In the genomic region with DNA sequence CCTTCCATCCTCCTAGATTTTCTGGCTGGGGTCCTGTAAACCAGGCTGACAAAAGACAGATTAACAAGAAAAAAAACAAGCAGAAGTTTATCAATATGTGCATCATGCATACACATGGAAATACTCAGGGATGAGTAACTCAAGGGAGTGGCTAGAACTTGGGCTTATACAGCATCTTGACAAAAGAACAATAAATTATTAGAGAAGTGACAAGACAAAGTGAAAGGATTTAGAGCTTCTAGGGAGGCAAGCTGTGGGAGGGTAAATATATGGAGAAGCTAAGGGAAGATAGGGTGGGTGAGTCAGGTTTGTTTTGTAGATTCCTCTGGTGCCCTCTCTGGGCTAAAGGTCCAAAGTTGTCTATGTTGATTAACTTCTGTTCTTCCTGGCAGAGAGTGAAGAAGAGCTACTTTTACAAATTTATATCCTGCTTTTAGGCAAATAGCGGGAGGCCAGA, we compare ENCODE assay signal across 14 cellular contexts. TPM values are rescaled to one million over a fixed set of nuclear protein-coding genes. Genes with fewer than 3 reads are reported as not detected.
A peak's percentile ranks its signal among the peaks of the same experiment; 100 is the strongest.
DNase-seq lines count a peak whose midpoint lies in the region; ATAC-seq and TF ChIP-seq lines count a peak whose summit lies in the region.
"Had no signal": no experiment of that assay in that cellular context is flagged by ENCODE, and none has a peak within 500 bp of the region (broad histone marks: within the 10 kb centered on the region; RNA-seq: fewer than 3 reads in every experiment).

No MANE protein-coding gene starts in this region.

- TF ChIP-seq CTCF in heart left ventricle (IDR thresholded peaks at IDR 0.05), result no peak
- TF ChIP-seq CTCF in SK-N-SH (IDR thresholded peaks at IDR 0.05), result no peak
- TF ChIP-seq CTCF in fibroblast of villous mesenchyme (IDR thresholded peaks at IDR 0.05; ENCODE audit: insufficient read depth, low read depth, low read length), result no peak

- no peak for TF ChIP-seq POLR2A in heart left ventricle (IDR thresholded peaks at IDR 0.05)

- H3K9ac ChIP-seq in SK-N-SH, result no peak overlapping the region

- H3K4me1 ChIP-seq in heart left ventricle, result peaks cover 0 to 26% (median 5%) of the 10 kb centered on the region in 12 donors
- H3K4me1 ChIP-seq in SK-N-SH (ENCODE audit: control insufficient read depth in 1 of 2, insufficient read depth in 2 of 2, low read depth in 1 of 2, low read length in 1 of 2), result peaks cover 6 to 43% of the 10 kb centered on the region in 2 experiments

- TF ChIP-seq EP300 in SK-N-SH (IDR thresholded peaks at IDR 0.05; ENCODE audit: borderline replicate concordance in 1 of 2, low read depth in 1 of 2, low read length in 1 of 2), result peak; percentile 67 to 69; a peak in 2 of 4 replicates

- H3K27me3 ChIP-seq in heart left ventricle (no peaks in the 10 kb centered on the region), SK-N-SH (ENCODE audit: insufficient read depth) (no peaks in the 10 kb centered on the region)

- H4K20me1 ChIP-seq in SK-N-SH (ENCODE audit: insufficient read depth), result peaks cover 3% of the 10 kb centered on the region; the same call in 1 of the 2 replicates

- CTCF ChIA-PET in SK-N-SH (lab: Yijun Ruan, JAX), result interaction anchor here (0.9 to 5.8 kb wide), 3 partner anchors 23 to 115 kb away, joined by 3 to 26 read pairs (median 19); no protein-coding TSS in a partner anchor

- POLR2A ChIA-PET in SK-N-SH (lab: Yijun Ruan, JAX), result interaction anchor here (1.4 kb wide), 1 partner anchor 60 kb away, joined by 4 read pairs; the partner anchor contains the start of gene GINS3

- H3K79me2 ChIP-seq in SK-N-SH (ENCODE audit: insufficient read depth), result no peaks in the 10 kb centered on the region

- no peak overlapping the region for H3K4me3 ChIP-seq in heart left ventricle
- H3K4me3 ChIP-seq in SK-N-SH (ENCODE audit: low read depth in 2 of 2, low read length in 1 of 2), result no peak overlapping the region
- no peak overlapping the region for H3K4me3 ChIP-seq in fibroblast of villous mesenchyme (ENCODE audit: low read depth, low read length)

- peak overlapping the region in 11 of 12 donors; percentile 11 to 89 (median 57) for H3K27ac ChIP-seq in heart left ventricle
- H3K27ac ChIP-seq in SK-N-SH (ENCODE audit: low read depth in 2 of 2, low read length in 1 of 2), result peak overlapping the region; percentile 62 to 70
- H3K27ac ChIP-seq: VCaP had no signal

- H3K9me2 ChIP-seq in SK-N-SH, result no peaks in the 10 kb centered on the region

- ATAC-seq in heart left ventricle, result peak in 1 of 4 donors; percentile 27
- no peak for ATAC-seq in Right ventricle myocardium inferior
- ATAC-seq: sciatic nerve had no signal

- DNase-seq in heart left ventricle (no peak), Right ventricle myocardium inferior (ENCODE audit: missing footprints) (no peak), SK-N-SH (no peak), fibroblast of villous mesenchyme (ENCODE audit: low read depth) (peak; percentile 54), T-helper 9 cell (no peak), T-helper 1 cell (no peak), NCI-H2081 (lab: John Stamatoyannopoulos, UW) (no peak), KBM-7 (no peak)
- DNase-seq: activated T-cell treated with anti-CD3 and anti-CD28 coated beads, Interleukin-2, amount 50 U/mL, for 24 hours; central memory CD4-positive, alpha-beta T cell; H9; NCI-H1105 had no signal

- WGBS in heart left ventricle, 4 donors, result 89 to 100% (median 94%) methylated on average over 1 of the region's 1 CpG
- 3% methylated on average over 1 of the region's 1 CpG for WGBS in SK-N-SH (ENCODE audit: low lambda C conversion rate)

- peak; percentile 30 for TF ChIP-seq RAD21 in SK-N-SH (IDR thresholded peaks at IDR 0.05; ENCODE audit: low read length)

- H3F3A ChIP-seq in SK-N-SH (replicated peaks; ENCODE audit: insufficient read depth), result peaks cover 16% of the 10 kb centered on the region

- H3K36me3 ChIP-seq in heart left ventricle, result no peaks in the 10 kb centered on the region
- H3K36me3 ChIP-seq in SK-N-SH (replicated peaks in 1 of 2; ENCODE audit: control insufficient read depth in 1 of 2, insufficient read depth in 2 of 2, low read length in 1 of 2), result no peaks in the 10 kb centered on the region

- H3K9me3 ChIP-seq in heart left ventricle, result no peaks in the 10 kb centered on the region
- H3K9me3 ChIP-seq in SK-N-SH, result no peaks in the 10 kb centered on the region

- peak overlapping the region; percentile 39; the same call in 1 of the 2 replicates for H3K4me2 ChIP-seq in SK-N-SH

- no peak overlapping the region for H2AFZ ChIP-seq in SK-N-SH (ENCODE audit: low read depth)

- intact Hi-C loops in heart left ventricle (cut with DNase I) (no loop called here), Right ventricle myocardium inferior (cut with DNase I) (no loop called here)

- in situ Hi-C loops in KBM-7 (cut with MboI; ENCODE audit: low pct_unique_long_range_greater_than_20kb, low sequenced_read_pairs), result no loop called here

TF ChIP-seq in SK-N-SH, 30 proteins besides CTCF, POLR2A, EP300 and RAD21 (continues in another document):
- TF ChIP-seq POLR2AphosphoS5 (IDR thresholded peaks at IDR 0.05; ENCODE audit: low read depth, low read length) (peak; percentile 59), USF1 (IDR thresholded peaks at IDR 0.05; ENCODE audit: borderline replicate concordance, low read depth) (no peak), USF2 (IDR thresholded peaks at IDR 0.05; ENCODE audit: borderline replicate concordance, low read depth, low read length) (no peak), FOXM1 (IDR thresholded peaks at IDR 0.05; ENCODE audit: low read depth) (peak; percentile 38; the same call in 1 of the 2 replicates), TAF1 (IDR thresholded peaks at IDR 0.05; ENCODE audit: borderline replicate concordance, low read depth, low read length) (no peak), RCOR1 (IDR thresholded peaks at IDR 0.05; ENCODE audit: low read length) (0 out of 2 replicates have a peak, but pooled peaks have one; percentile 28), MXI1 (IDR thresholded peaks at IDR 0.05; ENCODE audit: low read depth, low read length) (no peak), EZH2phosphoT487 (IDR thresholded peaks at IDR 0.05; ENCODE audit: borderline replicate concordance, low read depth) (no peak), JUND (IDR thresholded peaks at IDR 0.05) (peak; percentile 82), FOSL2 (IDR thresholded peaks at IDR 0.05; ENCODE audit: borderline replicate concordance, low read depth) (peak; percentile 70), TCF12 (IDR thresholded peaks at IDR 0.05) (peak; percentile 96), MEF2A (IDR thresholded peaks at IDR 0.05; ENCODE audit: borderline replicate concordance, low read depth) (no peak)
- TF ChIP-seq, protein P1, sequence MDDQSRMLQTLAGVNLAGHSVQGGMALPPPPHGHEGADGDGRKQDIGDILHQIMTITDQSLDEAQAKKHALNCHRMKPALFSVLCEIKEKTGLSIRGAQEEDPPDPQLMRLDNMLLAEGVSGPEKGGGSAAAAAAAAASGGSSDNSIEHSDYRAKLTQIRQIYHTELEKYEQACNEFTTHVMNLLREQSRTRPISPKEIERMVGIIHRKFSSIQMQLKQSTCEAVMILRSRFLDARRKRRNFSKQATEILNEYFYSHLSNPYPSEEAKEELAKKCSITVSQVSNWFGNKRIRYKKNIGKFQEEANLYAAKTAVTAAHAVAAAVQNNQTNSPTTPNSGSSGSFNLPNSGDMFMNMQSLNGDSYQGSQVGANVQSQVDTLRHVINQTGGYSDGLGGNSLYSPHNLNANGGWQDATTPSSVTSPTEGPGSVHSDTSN (IDR thresholded peaks at IDR 0.05), result peak; percentile 93
- TF ChIP-seq, protein P2, sequence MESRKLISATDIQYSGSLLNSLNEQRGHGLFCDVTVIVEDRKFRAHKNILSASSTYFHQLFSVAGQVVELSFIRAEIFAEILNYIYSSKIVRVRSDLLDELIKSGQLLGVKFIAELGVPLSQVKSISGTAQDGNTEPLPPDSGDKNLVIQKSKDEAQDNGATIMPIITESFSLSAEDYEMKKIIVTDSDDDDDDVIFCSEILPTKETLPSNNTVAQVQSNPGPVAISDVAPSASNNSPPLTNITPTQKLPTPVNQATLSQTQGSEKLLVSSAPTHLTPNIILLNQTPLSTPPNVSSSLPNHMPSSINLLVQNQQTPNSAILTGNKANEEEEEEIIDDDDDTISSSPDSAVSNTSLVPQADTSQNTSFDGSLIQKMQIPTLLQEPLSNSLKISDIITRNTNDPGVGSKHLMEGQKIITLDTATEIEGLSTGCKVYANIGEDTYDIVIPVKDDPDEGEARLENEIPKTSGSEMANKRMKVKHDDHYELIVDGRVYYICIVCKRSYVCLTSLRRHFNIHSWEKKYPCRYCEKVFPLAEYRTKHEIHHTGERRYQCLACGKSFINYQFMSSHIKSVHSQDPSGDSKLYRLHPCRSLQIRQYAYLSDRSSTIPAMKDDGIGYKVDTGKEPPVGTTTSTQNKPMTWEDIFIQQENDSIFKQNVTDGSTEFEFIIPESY (IDR thresholded peaks at IDR 0.05; ENCODE audit: borderline replicate concordance, low read depth), result peak; percentile 75

RNA-seq across cellular contexts. Expression of gene NDRG4, which starts 48.0 kb away (rescaled TPM):
- total RNA-seq in heart left ventricle (1,000 to 10,000 TPM in 3 of 9 donors, 100 to 1,000 TPM in 6; 294 to 1,429 (median 742) TPM), Right ventricle myocardium inferior (337 TPM), fibroblast of villous mesenchyme (8.6 and 15.1 TPM in 2 replicates)
- polyA plus RNA-seq in heart left ventricle (100 to 1,000 TPM; 505 to 873 TPM), SK-N-SH (2012; rRNA removed) (46.2 and 52.0 TPM in 2 replicates)
- 18.9 and 28.9 TPM in 2 replicates for polyA plus RNA-seq in SK-N-SH (2012; cell fraction: cytosol; rRNA removed)
- 127 and 159 TPM in 2 replicates for polyA plus RNA-seq in SK-N-SH (2012; cell fraction: nucleus; rRNA removed)

RNA-seq across cellular contexts. Expression of gene GINS3, which starts 59.7 kb away (rescaled TPM):
- 1 to 10 TPM; 3.9 to 8.7 (median 7.1) TPM for total RNA-seq in heart left ventricle
- polyA plus RNA-seq in heart left ventricle, result 10 to 100 TPM in 1 of 2 donors, 1 to 10 TPM in 1; 5.4 to 20.2 TPM
- total RNA-seq in Right ventricle myocardium inferior, result 6.5 TPM
- polyA plus RNA-seq in SK-N-SH (2012; rRNA removed), result 8.7 and 9.8 TPM in 2 replicates
- 7.6 and 8.8 TPM in 2 replicates for polyA plus RNA-seq in SK-N-SH (2012; cell fraction: cytosol; rRNA removed)
- polyA plus RNA-seq in SK-N-SH (2012; cell fraction: nucleus; rRNA removed), result 4.6 and 6.2 TPM in 2 replicates
- 2.6 and 4.7 TPM in 2 replicates for total RNA-seq in fibroblast of villous mesenchyme

Comparison
In these comparisons a context has a peak if more than half of its experiments do, and no peak if none do; other contexts are left out.
1. RNA of gene NDRG4, which starts 48.0 kb away (total RNA-seq): 294 to 1,429 TPM in heart left ventricle and 337 TPM in Right ventricle myocardium inferior (single experiment); 8.6 to 15.1 TPM in fibroblast of villous mesenchyme; every median in the first group is over 10 times any median in the second.